ENCODE assay signal across 27 cellular contexts in genomic region chr20:57529810-57530209, GRCh38. TPM values are rescaled to one million over a fixed set of nuclear protein-coding genes. Genes with fewer than 3 reads are reported as not detected.
DNase-seq lines count a peak whose midpoint lies in the region; ATAC-seq, FAIRE-seq and TF ChIP-seq lines count a peak whose summit lies in the region.
"Had no signal": no experiment of that assay in that cellular context is flagged by ENCODE, and none has a peak within 500 bp of the region (broad histone marks: within the 10 kb centered on the region; RNA-seq: fewer than 3 reads in every experiment).

No MANE protein-coding gene starts in this region.

- 27% methylated on average over 3 of the region's 3 CpGs for WGBS in A549 (ENCODE audit: missing lambda C conversion rate)
- 79% methylated on average over 2 of the region's 3 CpGs for WGBS in right lobe of liver (ENCODE audit: insufficient coverage, low coverage, low lambda C conversion rate, missing lambda C conversion rate)

- H3K4me1 ChIP-seq in A549, result peaks cover 6% of the 10 kb centered on the region; the same call in 1 of the 3 replicates
- no peaks in the 10 kb centered on the region for H3K4me1 ChIP-seq in RWPE2 (ENCODE audit: insufficient read depth, poor library complexity, severe bottlenecking)
- peaks cover 0 to 41% (median 14%) of the 10 kb centered on the region in 4 donors for H3K4me1 ChIP-seq in right lobe of liver
- H3K4me1 ChIP-seq: SJCRH30 had no signal

- FAIRE-seq in A549 (lab: Jason Lieb, UNC), result no peak
- FAIRE-seq: GM12892 had no signal

- no peak for TF ChIP-seq EP300 in A549 (IDR thresholded peaks at IDR 0.05)

- peak; percentile 34 to 41; a peak in 2 of 6 replicates for ATAC-seq in A549
- ATAC-seq in RWPE2 (ENCODE audit: low read depth), result peak; percentile 22; the same call in 2 of the 3 replicates
- ATAC-seq in right lobe of liver, result no peak
- peak; percentile 37 for ATAC-seq in stimulated activated effector memory CD8-positive, alpha-beta T cell treated with anti-CD3 and anti-CD28 coated beads, Interleukin-12 subunit alpha, Interleukin-12 subunit beta, amount 100 ng/mL, for 72 hours
- ATAC-seq in GM18858 (IDR thresholded peaks at IDR 0.05; ENCODE audit: unreplicated experiment), result no peak
- ATAC-seq in activated naive CD4-positive, alpha-beta T cell treated with anti-CD3 and anti-CD28 coated beads, Interleukin-2, amount 50 U/mL, for 72 hours, result no peak
- ATAC-seq: Right ventricle myocardium inferior, SK-N-SH treated with all-trans-retinoic acid at 6 μM for 48 hours had no signal

- POLR2A ChIA-PET in A549 (lab: Yijun Ruan, JAX), result no interaction called here

- H3K27me3 ChIP-seq in RWPE2 (ENCODE audit: insufficient read depth, poor library complexity, severe bottlenecking) (peaks cover 29% of the 10 kb centered on the region), right lobe of liver (no peaks in the 10 kb centered on the region)

- H3K4me3 ChIP-seq in A549 (no peak overlapping the region), RWPE2 (ENCODE audit: severe bottlenecking) (no peak overlapping the region), right lobe of liver (no peak overlapping the region)
- H3K4me3 ChIP-seq: SJCRH30 had no signal

- DNase-seq in A549 (ENCODE audit: low read depth in 1 of 2, low spot score in 1 of 2), result no peak
- no peak for DNase-seq in RWPE2 (ENCODE audit: low spot score)
- DNase-seq in right lobe of liver, result no peak
- no peak for DNase-seq in stimulated activated effector memory CD8-positive, alpha-beta T cell treated with anti-CD3 and anti-CD28 coated beads, Interleukin-12 subunit alpha, Interleukin-12 subunit beta, amount 100 ng/mL, for 72 hours (ENCODE audit: low spot score in 2 of 2)
- no peak for DNase-seq in activated naive CD4-positive, alpha-beta T cell treated with anti-CD3 and anti-CD28 coated beads, Interleukin-2, amount 50 U/mL, for 72 hours (ENCODE audit: low spot score in 2 of 2)
- no peak for DNase-seq in NCI-H510A (lab: John Stamatoyannopoulos, UW)
- DNase-seq: 8988T, DMS153, DND-41, H7, Karpas-422, NCI-H1092, NCI-H1436, NCI-H187, NCI-H2081 treated with DMSO at 0.1 percent for 48 hours, NCI-H2171, NCI-H226, NCI-H524, NCI-H748 treated with DMSO at 0.1 percent for 48 hours, SJCRH30 had no signal

- H3K9me3 ChIP-seq in A549 (no peaks in the 10 kb centered on the region), RWPE2 (ENCODE audit: severe bottlenecking) (no peaks in the 10 kb centered on the region), right lobe of liver (no peaks in the 10 kb centered on the region)

- no peaks in the 10 kb centered on the region for H3K36me3 Mint-ChIP-seq in stimulated activated effector memory CD8-positive, alpha-beta T cell treated with anti-CD3 and anti-CD28 coated beads, Interleukin-12 subunit alpha, Interleukin-12 subunit beta, amount 100 ng/mL, for 72 hours
- no peaks in the 10 kb centered on the region for H3K36me3 Mint-ChIP-seq in activated naive CD4-positive, alpha-beta T cell treated with anti-CD3 and anti-CD28 coated beads, Interleukin-2, amount 50 U/mL, for 72 hours

- TF ChIP-seq POLR2A in A549 (IDR thresholded peaks at IDR 0.05; ENCODE audit: low read length), result no peak
- no peak for TF ChIP-seq POLR2A in right lobe of liver (IDR thresholded peaks at IDR 0.05)

- no peaks in the 10 kb centered on the region for H3K36me3 ChIP-seq in RWPE2 (ENCODE audit: low read depth)
- no peaks in the 10 kb centered on the region for H3K36me3 ChIP-seq in right lobe of liver
- H3K36me3 ChIP-seq: SJCRH30 had no signal

- H3K4me3 Mint-ChIP-seq in stimulated activated effector memory CD8-positive, alpha-beta T cell treated with anti-CD3 and anti-CD28 coated beads, Interleukin-12 subunit alpha, Interleukin-12 subunit beta, amount 100 ng/mL, for 72 hours, result no peak overlapping the region
- H3K4me3 Mint-ChIP-seq: HFFc6 had no signal

- TF ChIP-seq RAD21 in A549 (conservative IDR thresholded peaks at IDR 0.05 in 1 of 2, IDR thresholded peaks at IDR 0.05 in 1 of 2), result no peak

- no peak overlapping the region for H3K4me2 ChIP-seq in A549

- CTCF ChIA-PET in A549 (lab: Yijun Ruan, JAX), result interaction anchor here (0.9 to 1.6 kb wide), 3 partner anchors 8 to 66 kb away, joined by 3 to 4 read pairs (median 4); no protein-coding TSS in a partner anchor

- H3K9me3 Mint-ChIP-seq in stimulated activated effector memory CD8-positive, alpha-beta T cell treated with anti-CD3 and anti-CD28 coated beads, Interleukin-12 subunit alpha, Interleukin-12 subunit beta, amount 100 ng/mL, for 72 hours, result no peaks in the 10 kb centered on the region
- no peaks in the 10 kb centered on the region for H3K9me3 Mint-ChIP-seq in activated naive CD4-positive, alpha-beta T cell treated with anti-CD3 and anti-CD28 coated beads, Interleukin-2, amount 50 U/mL, for 72 hours
- H3K9me3 Mint-ChIP-seq: HFFc6 had no signal

- intact Hi-C loops in right lobe of liver (cut with DNase I), result loop anchor here (5.0 to 10.0 kb wide), 2 partner anchors 57 to 675 kb away; no protein-coding TSS in a partner anchor

- TF ChIP-seq CTCF in A549 (IDR thresholded peaks at IDR 0.05) (no peak), RWPE2 (IDR thresholded peaks at IDR 0.05; ENCODE audit: poor library complexity, severe bottlenecking) (no peak), right lobe of liver (IDR thresholded peaks at IDR 0.05) (no peak)

- H3K27ac Mint-ChIP-seq in stimulated activated effector memory CD8-positive, alpha-beta T cell treated with anti-CD3 and anti-CD28 coated beads, Interleukin-12 subunit alpha, Interleukin-12 subunit beta, amount 100 ng/mL, for 72 hours, result no peak overlapping the region
- H3K27ac Mint-ChIP-seq in activated naive CD4-positive, alpha-beta T cell treated with anti-CD3 and anti-CD28 coated beads, Interleukin-2, amount 50 U/mL, for 72 hours, result no peak overlapping the region
- H3K27ac Mint-ChIP-seq: HFFc6 had no signal

- H3K27ac ChIP-seq in A549 (no peak overlapping the region), RWPE2 (ENCODE audit: poor library complexity, severe bottlenecking) (no peak overlapping the region), right lobe of liver (peak overlapping the region in 2 of 3 donors; percentile 98 to 99)
- H3K27ac ChIP-seq: SJCRH30 had no signal

- H3K4me1 Mint-ChIP-seq in stimulated activated effector memory CD8-positive, alpha-beta T cell treated with anti-CD3 and anti-CD28 coated beads, Interleukin-12 subunit alpha, Interleukin-12 subunit beta, amount 100 ng/mL, for 72 hours, result peaks cover 6% of the 10 kb centered on the region

TF ChIP-seq in A549, 52 proteins besides CTCF, POLR2A, EP300 and RAD21 (continues in another document):
- TF ChIP-seq CBX8 (IDR thresholded peaks at IDR 0.05) (no peak), USF2 (IDR thresholded peaks at IDR 0.05) (no peak), EHMT2 (IDR thresholded peaks at IDR 0.05; ENCODE audit: low read depth) (no peak), ATOH8 (CRISPR knock-in tag; IDR thresholded peaks at IDR 0.05; ENCODE audit: low read depth) (no peak), HMGXB4 (CRISPR knock-in tag; IDR thresholded peaks at IDR 0.05; ENCODE audit: borderline replicate concordance) (no peak)

RNA-seq across cellular contexts. Expression of gene CTCFL, which starts 4.9 kb away (rescaled TPM):
- polyA plus RNA-seq in A549 (2011; rRNA removed) (0.03 TPM in 1 of 2 replicates, not detected in the other), A549 (2017; fragmentation: RNase III; extraction: RNeasy Plus Mini Kit Qiagen cat#74134 plus additional on column Dnase treatment) (0.03 TPM in 2 of 3 replicates, not detected in the other)
- 0.04 and 0.06 TPM in 2 replicates for polyA plus RNA-seq in A549 (2012; cell fraction: cytosol; rRNA removed)
- polyA plus RNA-seq in A549 (2012; cell fraction: nucleus; rRNA removed), result 0.04 TPM in 1 of 2 replicates, not detected in the other
- polyA minus RNA-seq in A549 (2011; rRNA and poly(A)+ RNA removed), result 0.04 TPM in 1 of 2 replicates, not detected in the other
- under 1 TPM in 4 of 6 experiments, not detected in 2; 0.09 to 0.50 (median 0.33) TPM for total RNA-seq in right lobe of liver
- not detected for total RNA-seq in activated naive CD4-positive, alpha-beta T cell treated with anti-CD3 and anti-CD28 coated beads, Interleukin-2, amount 50 U/mL, for 72 hours
- total RNA-seq: HFFc6, PC-3, Right ventricle myocardium inferior had no signal
- polyA plus RNA-seq: BJ had no signal

RNA-seq across cellular contexts. Expression of gene PCK1, which starts 31.1 kb away (rescaled TPM):
- 0.12 and 0.21 TPM in 2 replicates for polyA plus RNA-seq in A549 (2011; rRNA removed)
- polyA plus RNA-seq in A549 (2012; cell fraction: cytosol; rRNA removed), result 0.03 TPM in 1 of 2 replicates, not detected in the other
- polyA plus RNA-seq in A549 (2012; cell fraction: nucleus; rRNA removed), result 0.05 and 0.12 TPM in 2 replicates
- 0.04 to 0.07 TPM in 2 of 3 replicates, not detected in the other for polyA plus RNA-seq in A549 (2017; fragmentation: RNase III; extraction: RNeasy Plus Mini Kit Qiagen cat#74134 plus additional on column Dnase treatment)
- 1.8 and 1.9 TPM in 2 replicates for polyA minus RNA-seq in A549 (2011; rRNA and poly(A)+ RNA removed)
- total RNA-seq in right lobe of liver, result 1,000 to 10,000 TPM in 2 of 6 experiments, 100 to 1,000 TPM in 4; 187 to 1,757 (median 778) TPM
- total RNA-seq in activated naive CD4-positive, alpha-beta T cell treated with anti-CD3 and anti-CD28 coated beads, Interleukin-2, amount 50 U/mL, for 72 hours, result not detected
- total RNA-seq: H7, HFFc6, PC-3, SJCRH30 had no signal
- polyA plus RNA-seq: BJ had no signal

Comparison
In these comparisons a context has a peak if more than half of its experiments do, and no peak if none do; other contexts are left out.
1. ATAC-seq: peak in A549 (2 of 2), RWPE2 (single experiment) and stimulated activated effector memory CD8-positive, alpha-beta T cell treated with anti-CD3 and anti-CD28 coated beads, Interleukin-12 subunit alpha, Interleukin-12 subunit beta, amount 100 ng/mL, for 72 hours (single experiment); none in right lobe of liver (0 of 4), GM18858 (single experiment) and activated naive CD4-positive, alpha-beta T cell treated with anti-CD3 and anti-CD28 coated beads, Interleukin-2, amount 50 U/mL, for 72 hours (0 of 2).
2. H3K27ac ChIP-seq: peak in right lobe of liver (2 of 3); none in A549 (0 of 2) and RWPE2 (single experiment).
3. RNA of gene PCK1, which starts 31.1 kb away (total RNA-seq): 187 to 1,757 TPM in right lobe of liver; not detected in activated naive CD4-positive, alpha-beta T cell treated with anti-CD3 and anti-CD28 coated beads, Interleukin-2, amount 50 U/mL, for 72 hours; every median in the first group is over 100 times any median in the second.